8 cellular contexts compared by ENCODE assay signal in genomic region chr15:64045774-64046346, GRCh38. TPM values are rescaled to one million over a fixed set of nuclear protein-coding genes. Genes with fewer than 3 reads are reported as not detected.
DNase-seq lines count a peak whose midpoint lies in the region; ATAC-seq and TF ChIP-seq lines count a peak whose summit lies in the region.

No MANE protein-coding gene starts in this region.

- H3K4me2 ChIP-seq in HCT116 (ENCODE audit: low read length) (peak overlapping the region; percentile 76), parathyroid adenoma (ENCODE audit: low read length) (peak overlapping the region; percentile 49)

- H2AFZ ChIP-seq in HCT116 (ENCODE audit: low read depth, low read length, poor library complexity, severe bottlenecking): no peak overlapping the region
- peak overlapping the region; percentile 70 for H2AFZ ChIP-seq in parathyroid adenoma

- POLR2A ChIA-PET in HCT116 (lab: Charles Lee): interaction anchor here (0.7 kb wide), 1 partner anchor 9 kb away, joined by 3 read pairs; no protein-coding TSS in a partner anchor

- H3K27me3 ChIP-seq in HCT116 (ENCODE audit: insufficient read depth, low read length) (no peaks in the 10 kb centered on the region), parathyroid adenoma (ENCODE audit: control insufficient read depth, insufficient read depth, low read length) (no peaks in the 10 kb centered on the region)

- no peaks in the 10 kb centered on the region for H3K9me2 ChIP-seq in HCT116 (ENCODE audit: insufficient read depth)

- ATAC-seq in HCT116 (peak; percentile 69), HG02840 (IDR thresholded peaks at IDR 0.05; ENCODE audit: low FRiP score, unreplicated experiment) (no peak)

- RAD21 ChIA-PET in HCT116 (lab: Charles Lee; ENCODE audit: low non-redundant PET in 1 of 2, low total read pairs in 2 of 2, uncharacterized antibody in 2 of 2, unreplicated experiment in 2 of 2): interaction anchor here (1.0 to 1.2 kb wide), 3 partner anchors 294 to 436 kb away, joined by 3 to 4 read pairs (median 4); no protein-coding TSS in a partner anchor

- intact Hi-C loops in HCT116 (cut with micrococcal nuclease): loop anchor here (1.0 to 10.0 kb wide), 3 partner anchors 101 to 294 kb away; no protein-coding TSS in a partner anchor

- H3K27ac ChIP-seq in HCT116 (ENCODE audit: low read depth, low read length) (peak overlapping the region; percentile 39; the same call in 1 of the 2 replicates), parathyroid adenoma (no peak overlapping the region)

- H3K36me3 ChIP-seq in HCT116 (ENCODE audit: control insufficient read depth in 1 of 2, insufficient read depth in 2 of 2, low read length in 2 of 2): no peaks in the 10 kb centered on the region
- H3K36me3 ChIP-seq in parathyroid adenoma (ENCODE audit: control insufficient read depth, insufficient read depth, low read length): no peaks in the 10 kb centered on the region

- no TSS peak for BruUV-seq in HCT116 (replicated peaks; lab: Mats Ljungman, UMichigan)

- H3K9me3 ChIP-seq in HCT116 (ENCODE audit: control insufficient read depth in 1 of 2, insufficient read depth in 1 of 2, low read depth in 1 of 2, low read length in 2 of 2) (no peaks in the 10 kb centered on the region), parathyroid adenoma (ENCODE audit: control insufficient read depth, low read length) (no peaks in the 10 kb centered on the region)

- no peak for TF ChIP-seq CTCF in HCT116 (IDR thresholded peaks at IDR 0.05 in 2 of 3, conservative IDR thresholded peaks at IDR 0.05 in 1 of 3; ENCODE audit: borderline replicate concordance in 1 of 3, insufficient read depth in 1 of 3, low read depth in 2 of 3, low read length in 2 of 3)
- TF ChIP-seq CTCF in foreskin fibroblast (IDR thresholded peaks at IDR 0.05; ENCODE audit: low read depth, low read length): no peak
- TF ChIP-seq CTCF in parathyroid adenoma (IDR thresholded peaks at IDR 0.05): no peak

- H3K4me1 ChIP-seq in HCT116 (ENCODE audit: control insufficient read depth in 1 of 2, insufficient read depth in 2 of 2, low read length in 2 of 2) (peaks cover 5 to 14% of the 10 kb centered on the region in 2 experiments; a peak in 2 of 4 replicates), parathyroid adenoma (no peaks in the 10 kb centered on the region)

- no peaks in the 10 kb centered on the region for H4K20me1 ChIP-seq in HCT116 (ENCODE audit: insufficient read depth)

- DNase-seq in HCT116 (ENCODE audit: low read depth, low spot score) (no peak), T-helper 9 cell (peak; percentile 15), foreskin fibroblast (no peak), NCI-H524 (lab: John Stamatoyannopoulos, UW) (no peak), middle frontal gyrus (ENCODE audit: extremely low spot score, low spot score) (no peak)

- H3K4me3 ChIP-seq in GM08714 (ENCODE audit: low read length): peak overlapping the region; percentile 23; the same call in 1 of the 2 replicates
- peak overlapping the region; percentile 28 to 58 for H3K4me3 ChIP-seq in HCT116 (replicated peaks in 1 of 2; ENCODE audit: low read depth in 1 of 2, low read length in 2 of 2)
- H3K4me3 ChIP-seq in foreskin fibroblast (ENCODE audit: low read depth in 1 of 2, low read length in 2 of 2): peak overlapping the region; percentile 64 to 69
- no peak overlapping the region for H3K4me3 ChIP-seq in parathyroid adenoma (ENCODE audit: low read depth, low read length)

- H3K9ac ChIP-seq in HCT116 (ENCODE audit: low read length) (peak overlapping the region; percentile 44), parathyroid adenoma (no peak overlapping the region)

- H3K79me2 ChIP-seq in HCT116 (ENCODE audit: insufficient read depth, low read length) (no peaks in the 10 kb centered on the region), parathyroid adenoma (no peaks in the 10 kb centered on the region)

- CTCF ChIA-PET in HCT116 (lab: Charles Lee): interaction anchor here (0.8 to 2.3 kb wide), 10 partner anchors 9 to 579 kb away, joined by 3 to 29 read pairs (median 4); no protein-coding TSS in a partner anchor

- no peak for TF ChIP-seq RAD21 in HCT116 (IDR thresholded peaks at IDR 0.05; ENCODE audit: low read depth)

- no peak for TF ChIP-seq POLR2A in HCT116 (IDR thresholded peaks at IDR 0.05; ENCODE audit: borderline replicate concordance, extremely low read depth, insufficient read depth, insufficient read length)

TF ChIP-seq in HCT116, 20 proteins besides CTCF, POLR2A, EP300 and RAD21:
- TF ChIP-seq FOSL1 (IDR thresholded peaks at IDR 0.05; ENCODE audit: low read depth) (no peak), ZFX (IDR thresholded peaks at IDR 0.05) (peak; percentile 38; the same call in 1 of the 2 replicates)
TF ChIP-seq in HCT116: peak in this region for 1.

RNA-seq across cellular contexts. Expression of gene DAPK2, which starts 0.4 kb away (rescaled TPM):
- 4.8 TPM for total RNA-seq in HCT116 (2021; ENCODE audit: unreplicated experiment)
- 2.9 and 3.2 TPM in 2 replicates for polyA plus RNA-seq in HCT116 (2012)

RNA-seq across cellular contexts. Expression of gene CIAO2A, which starts 47.8 kb away (rescaled TPM):
- total RNA-seq in HCT116 (2021; ENCODE audit: unreplicated experiment): 69.3 TPM
- 21.0 and 37.8 TPM in 2 replicates for polyA plus RNA-seq in HCT116 (2012)

RNA-seq across cellular contexts. Expression of gene SNX1, which starts 49.9 kb away (rescaled TPM):
- 91.9 TPM for total RNA-seq in HCT116 (2021; ENCODE audit: unreplicated experiment)
- polyA plus RNA-seq in HCT116 (2012): 43.7 and 53.9 TPM in 2 replicates
